In the genomic region with DNA sequence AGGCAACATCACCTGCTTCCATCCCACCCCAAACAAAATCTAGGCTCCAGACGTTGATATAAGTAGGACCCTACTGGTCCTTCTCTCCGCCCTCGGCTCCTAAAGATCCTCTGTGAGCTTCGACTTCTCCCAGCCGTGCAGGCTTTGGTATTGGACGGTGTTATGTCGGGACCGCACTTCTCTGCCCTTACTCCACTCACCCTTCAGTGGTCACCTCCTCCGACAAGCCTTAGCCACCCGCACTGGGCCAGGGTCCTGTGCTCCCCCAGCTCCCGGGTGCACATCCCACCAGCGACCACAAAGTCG, we compare ENCODE assay signal across 1 cellular context.
TF ChIP-seq lines count a peak whose summit lies in the region.

No MANE protein-coding gene starts in this region.

TF ChIP-seq in GM12878, 131 proteins besides CTCF, POLR2A, EP300 and RAD21:
- TF ChIP-seq MEF2A (IDR thresholded peaks at IDR 0.05; ENCODE audit: insufficient read depth, low read depth, low read length): no peak
- TF ChIP-seq, protein P1, sequence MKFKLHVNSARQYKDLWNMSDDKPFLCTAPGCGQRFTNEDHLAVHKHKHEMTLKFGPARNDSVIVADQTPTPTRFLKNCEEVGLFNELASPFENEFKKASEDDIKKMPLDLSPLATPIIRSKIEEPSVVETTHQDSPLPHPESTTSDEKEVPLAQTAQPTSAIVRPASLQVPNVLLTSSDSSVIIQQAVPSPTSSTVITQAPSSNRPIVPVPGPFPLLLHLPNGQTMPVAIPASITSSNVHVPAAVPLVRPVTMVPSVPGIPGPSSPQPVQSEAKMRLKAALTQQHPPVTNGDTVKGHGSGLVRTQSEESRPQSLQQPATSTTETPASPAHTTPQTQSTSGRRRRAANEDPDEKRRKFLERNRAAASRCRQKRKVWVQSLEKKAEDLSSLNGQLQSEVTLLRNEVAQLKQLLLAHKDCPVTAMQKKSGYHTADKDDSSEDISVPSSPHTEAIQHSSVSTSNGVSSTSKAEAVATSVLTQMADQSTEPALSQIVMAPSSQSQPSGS (IDR thresholded peaks at IDR 0.05; ENCODE audit: low read length): no peak
- TF ChIP-seq, protein P2, sequence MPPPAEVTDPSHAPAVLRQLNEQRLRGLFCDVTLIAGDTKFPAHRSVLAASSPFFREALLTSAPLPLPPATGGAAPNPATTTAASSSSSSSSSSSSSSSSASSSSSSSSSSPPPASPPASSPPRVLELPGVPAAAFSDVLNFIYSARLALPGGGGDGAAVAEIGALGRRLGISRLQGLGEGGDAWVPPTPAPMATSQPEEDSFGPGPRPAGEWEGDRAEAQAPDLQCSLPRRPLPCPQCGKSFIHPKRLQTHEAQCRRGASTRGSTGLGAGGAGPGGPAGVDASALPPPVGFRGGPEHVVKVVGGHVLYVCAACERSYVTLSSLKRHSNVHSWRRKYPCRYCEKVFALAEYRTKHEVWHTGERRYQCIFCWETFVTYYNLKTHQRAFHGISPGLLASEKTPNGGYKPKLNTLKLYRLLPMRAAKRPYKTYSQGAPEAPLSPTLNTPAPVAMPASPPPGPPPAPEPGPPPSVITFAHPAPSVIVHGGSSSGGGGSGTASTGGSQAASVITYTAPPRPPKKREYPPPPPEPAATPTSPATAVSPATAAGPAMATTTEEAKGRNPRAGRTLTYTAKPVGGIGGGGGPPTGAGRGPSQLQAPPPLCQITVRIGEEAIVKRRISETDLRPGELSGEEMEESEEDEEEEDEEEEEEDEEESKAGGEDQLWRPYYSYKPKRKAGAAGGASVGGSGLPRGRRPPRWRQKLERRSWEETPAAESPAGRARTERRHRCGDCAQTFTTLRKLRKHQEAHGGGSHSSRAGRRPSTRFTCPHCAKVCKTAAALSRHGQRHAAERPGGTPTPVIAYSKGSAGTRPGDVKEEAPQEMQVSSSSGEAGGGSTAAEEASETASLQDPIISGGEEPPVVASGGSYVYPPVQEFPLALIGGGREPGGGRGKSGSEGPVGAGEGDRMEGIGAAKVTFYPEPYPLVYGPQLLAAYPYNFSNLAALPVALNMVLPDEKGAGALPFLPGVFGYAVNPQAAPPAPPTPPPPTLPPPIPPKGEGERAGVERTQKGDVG (CRISPR knock-in tag; IDR thresholded peaks at IDR 0.05): no peak
- TF ChIP-seq SRF (IDR thresholded peaks at IDR 0.05; ENCODE audit: low read depth in 2 of 2, low read length in 2 of 2): no peak
- no peak for TF ChIP-seq POLR2AphosphoS2 (IDR thresholded peaks at IDR 0.05; ENCODE audit: low read depth, low read length)
- no peak for TF ChIP-seq JUND (IDR thresholded peaks at IDR 0.05; ENCODE audit: low read depth, low read length)
- no peak for TF ChIP-seq BACH1 (IDR thresholded peaks at IDR 0.05; ENCODE audit: borderline replicate concordance)
- no peak for TF ChIP-seq NBN (IDR thresholded peaks at IDR 0.05)
- TF ChIP-seq, protein P3, sequence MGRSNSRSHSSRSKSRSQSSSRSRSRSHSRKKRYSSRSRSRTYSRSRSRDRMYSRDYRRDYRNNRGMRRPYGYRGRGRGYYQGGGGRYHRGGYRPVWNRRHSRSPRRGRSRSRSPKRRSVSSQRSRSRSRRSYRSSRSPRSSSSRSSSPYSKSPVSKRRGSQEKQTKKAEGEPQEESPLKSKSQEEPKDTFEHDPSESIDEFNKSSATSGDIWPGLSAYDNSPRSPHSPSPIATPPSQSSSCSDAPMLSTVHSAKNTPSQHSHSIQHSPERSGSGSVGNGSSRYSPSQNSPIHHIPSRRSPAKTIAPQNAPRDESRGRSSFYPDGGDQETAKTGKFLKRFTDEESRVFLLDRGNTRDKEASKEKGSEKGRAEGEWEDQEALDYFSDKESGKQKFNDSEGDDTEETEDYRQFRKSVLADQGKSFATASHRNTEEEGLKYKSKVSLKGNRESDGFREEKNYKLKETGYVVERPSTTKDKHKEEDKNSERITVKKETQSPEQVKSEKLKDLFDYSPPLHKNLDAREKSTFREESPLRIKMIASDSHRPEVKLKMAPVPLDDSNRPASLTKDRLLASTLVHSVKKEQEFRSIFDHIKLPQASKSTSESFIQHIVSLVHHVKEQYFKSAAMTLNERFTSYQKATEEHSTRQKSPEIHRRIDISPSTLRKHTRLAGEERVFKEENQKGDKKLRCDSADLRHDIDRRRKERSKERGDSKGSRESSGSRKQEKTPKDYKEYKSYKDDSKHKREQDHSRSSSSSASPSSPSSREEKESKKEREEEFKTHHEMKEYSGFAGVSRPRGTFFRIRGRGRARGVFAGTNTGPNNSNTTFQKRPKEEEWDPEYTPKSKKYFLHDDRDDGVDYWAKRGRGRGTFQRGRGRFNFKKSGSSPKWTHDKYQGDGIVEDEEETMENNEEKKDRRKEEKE (IDR thresholded peaks at IDR 0.05): no peak
- no peak for TF ChIP-seq TARDBP (IDR thresholded peaks at IDR 0.05; ENCODE audit: borderline replicate concordance)
